19 cellular contexts compared by ENCODE assay signal in the genomic region with DNA sequence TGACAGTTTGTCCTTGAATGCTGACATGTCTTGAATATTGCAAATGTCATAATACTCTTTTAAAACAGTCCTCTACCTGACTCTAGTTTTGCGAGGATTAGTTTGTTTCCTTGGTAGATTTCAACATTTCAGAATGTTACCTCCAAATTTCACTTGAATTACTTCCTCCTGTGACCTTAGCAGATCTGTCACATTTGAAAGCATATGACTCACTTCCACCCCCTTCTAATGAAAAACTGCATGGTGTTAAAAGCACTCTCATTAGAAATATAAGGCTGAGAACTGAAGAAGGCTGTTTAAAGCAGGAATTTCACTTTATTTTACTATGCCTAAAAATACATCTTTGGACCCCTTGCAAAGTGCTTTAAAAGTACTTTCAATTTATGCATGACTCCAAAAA.
DNase-seq lines count a peak whose midpoint lies in the region; ATAC-seq, FAIRE-seq and TF ChIP-seq lines count a peak whose summit lies in the region.
"Had no signal": no experiment of that assay in that cellular context is flagged by ENCODE, and none has a peak within 500 bp of the region (broad histone marks: within the 10 kb centered on the region; RNA-seq: fewer than 3 reads in every experiment).

No MANE protein-coding gene starts in this region.

- TF ChIP-seq CTCF in kidney epithelial cell (IDR thresholded peaks at IDR 0.05; ENCODE audit: insufficient read depth, low read length, poor library complexity, severe bottlenecking): no peak

- FAIRE-seq in GM19239 (lab: Jason Lieb, UNC): no peak

- DNase-seq in EH (ENCODE audit: low read depth) (peak; percentile 30), Kasumi-1 (lab: John Stamatoyannopoulos, UW) (peak; percentile 39 to 48), SKM-1 treated with dmso at 0.1 percent for 144 hours (lab: John Stamatoyannopoulos, UW; ENCODE audit: unreplicated experiment) (peak; percentile 41), kidney epithelial cell (ENCODE audit: low read depth) (peak; percentile 4), iPS-NIHi7 (ENCODE audit: extremely low spot score) (no peak), GM19239 (ENCODE audit: insufficient read length, low spot score) (no peak)
- DNase-seq: activated naive CD4-positive, alpha-beta T cell treated with anti-CD3 and anti-CD28 coated beads, Interleukin-2, amount 10 ng/mL, durations not matched to agents 7 days and 5 days; Karpas-422; naive thymus-derived CD8-positive, alpha-beta T cell; NCI-H1694; NCI-H2227 treated with DMSO at 0.1 percent for 48 hours; NK-92 treated with Interleukin-12 subunit alpha and Interleukin-12 subunit beta, amount 100 ng/mL, for 24 hours; SHP77 treated with DMSO at 0.1 percent for 48 hours; T-helper 9 cell had no signal

- H3K36me3 ChIP-seq in kidney epithelial cell (ENCODE audit: control insufficient read depth, insufficient read depth, low read length): no peaks in the 10 kb centered on the region
- H3K36me3 ChIP-seq: BLaER1, thoracic aorta had no signal

- no peak overlapping the region for H3K4me3 ChIP-seq in kidney epithelial cell (ENCODE audit: low read depth, low read length)
- H3K4me3 ChIP-seq: BLaER1, GM23338, smooth muscle cell, thoracic aorta had no signal

- H3K27me3 ChIP-seq in kidney epithelial cell (ENCODE audit: control insufficient read depth, insufficient read depth, low read length): no peaks in the 10 kb centered on the region
- H3K27me3 ChIP-seq: BLaER1 had no signal

- ATAC-seq in GM19463 (IDR thresholded peaks at IDR 0.05; ENCODE audit: unreplicated experiment): no peak
- ATAC-seq: GM23338; naive thymus-derived CD8-positive, alpha-beta T cell had no signal

Comparison
In these comparisons a context has a peak if more than half of its experiments do, and no peak if none do; other contexts are left out.
1. DNase-seq: peak in EH (single experiment), Kasumi-1 (2 of 2), SKM-1 treated with dmso at 0.1 percent for 144 hours (single experiment) and kidney epithelial cell (single experiment); none in iPS-NIHi7 (single experiment) and GM19239 (single experiment).